Comparison of ENCODE assay signal across 1 cellular context in the genomic region with DNA sequence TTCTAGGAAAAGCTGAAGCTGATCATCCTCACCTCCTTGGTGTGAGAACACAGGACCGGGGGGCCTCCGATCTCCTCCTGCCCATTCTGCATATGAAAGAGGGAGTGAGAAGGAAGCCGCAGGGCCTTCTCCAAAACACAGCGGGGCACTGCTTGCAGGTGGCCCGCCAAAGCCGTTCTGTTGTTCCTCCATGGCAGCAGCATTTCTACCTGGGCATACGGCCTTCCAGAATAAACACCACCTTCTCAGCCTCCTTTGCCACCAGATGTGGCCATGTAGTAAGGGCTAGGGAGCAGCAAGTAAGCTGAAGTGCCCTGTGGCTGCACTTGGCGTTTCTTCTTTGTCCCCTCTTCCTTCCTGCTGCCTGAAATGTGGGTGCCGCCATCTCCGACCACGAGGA.
TF ChIP-seq lines count a peak whose summit lies in the region.

No MANE protein-coding gene starts in this region.

TF ChIP-seq in K562, 482 proteins besides CTCF, POLR2A, EP300 and RAD21:
- TF ChIP-seq ZBTB8A (IDR thresholded peaks at IDR 0.05; ENCODE audit: partially characterized antibody) (no peak), ZNF184 (CRISPR knock-in tag; IDR thresholded peaks at IDR 0.05) (no peak), ZNF668 (CRISPR knock-in tag; IDR thresholded peaks at IDR 0.05) (no peak), MCM5 (IDR thresholded peaks at IDR 0.05; ENCODE audit: low read depth) (no peak), DACH1 (IDR thresholded peaks at IDR 0.05; ENCODE audit: partially characterized antibody) (no peak), SP1 (CRISPR knock-in tag; IDR thresholded peaks at IDR 0.05) (no peak), BDP1 (IDR thresholded peaks at IDR 0.05; ENCODE audit: insufficient read depth, insufficient read length) (no peak), KLF6 (CRISPR knock-in tag; IDR thresholded peaks at IDR 0.05; ENCODE audit: borderline replicate concordance) (no peak), SMC3 (conservative IDR thresholded peaks at IDR 0.05; ENCODE audit: insufficient read depth, low read depth, low read length) (no peak), HDAC3 (IDR thresholded peaks at IDR 0.05; ENCODE audit: borderline replicate concordance, partially characterized antibody) (no peak), RBM17 (IDR thresholded peaks at IDR 0.05; ENCODE audit: borderline replicate concordance, low read depth, low read length) (no peak), ZNF778 (CRISPR knock-in tag; IDR thresholded peaks at IDR 0.05) (no peak), SMAD3 (CRISPR knock-in tag; conservative IDR thresholded peaks at IDR 0.05) (no peak)
- TF ChIP-seq, protein P1, sequence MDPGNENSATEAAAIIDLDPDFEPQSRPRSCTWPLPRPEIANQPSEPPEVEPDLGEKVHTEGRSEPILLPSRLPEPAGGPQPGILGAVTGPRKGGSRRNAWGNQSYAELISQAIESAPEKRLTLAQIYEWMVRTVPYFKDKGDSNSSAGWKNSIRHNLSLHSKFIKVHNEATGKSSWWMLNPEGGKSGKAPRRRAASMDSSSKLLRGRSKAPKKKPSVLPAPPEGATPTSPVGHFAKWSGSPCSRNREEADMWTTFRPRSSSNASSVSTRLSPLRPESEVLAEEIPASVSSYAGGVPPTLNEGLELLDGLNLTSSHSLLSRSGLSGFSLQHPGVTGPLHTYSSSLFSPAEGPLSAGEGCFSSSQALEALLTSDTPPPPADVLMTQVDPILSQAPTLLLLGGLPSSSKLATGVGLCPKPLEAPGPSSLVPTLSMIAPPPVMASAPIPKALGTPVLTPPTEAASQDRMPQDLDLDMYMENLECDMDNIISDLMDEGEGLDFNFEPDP (CRISPR knock-in tag; IDR thresholded peaks at IDR 0.05), result no peak
- TF ChIP-seq, protein P2, sequence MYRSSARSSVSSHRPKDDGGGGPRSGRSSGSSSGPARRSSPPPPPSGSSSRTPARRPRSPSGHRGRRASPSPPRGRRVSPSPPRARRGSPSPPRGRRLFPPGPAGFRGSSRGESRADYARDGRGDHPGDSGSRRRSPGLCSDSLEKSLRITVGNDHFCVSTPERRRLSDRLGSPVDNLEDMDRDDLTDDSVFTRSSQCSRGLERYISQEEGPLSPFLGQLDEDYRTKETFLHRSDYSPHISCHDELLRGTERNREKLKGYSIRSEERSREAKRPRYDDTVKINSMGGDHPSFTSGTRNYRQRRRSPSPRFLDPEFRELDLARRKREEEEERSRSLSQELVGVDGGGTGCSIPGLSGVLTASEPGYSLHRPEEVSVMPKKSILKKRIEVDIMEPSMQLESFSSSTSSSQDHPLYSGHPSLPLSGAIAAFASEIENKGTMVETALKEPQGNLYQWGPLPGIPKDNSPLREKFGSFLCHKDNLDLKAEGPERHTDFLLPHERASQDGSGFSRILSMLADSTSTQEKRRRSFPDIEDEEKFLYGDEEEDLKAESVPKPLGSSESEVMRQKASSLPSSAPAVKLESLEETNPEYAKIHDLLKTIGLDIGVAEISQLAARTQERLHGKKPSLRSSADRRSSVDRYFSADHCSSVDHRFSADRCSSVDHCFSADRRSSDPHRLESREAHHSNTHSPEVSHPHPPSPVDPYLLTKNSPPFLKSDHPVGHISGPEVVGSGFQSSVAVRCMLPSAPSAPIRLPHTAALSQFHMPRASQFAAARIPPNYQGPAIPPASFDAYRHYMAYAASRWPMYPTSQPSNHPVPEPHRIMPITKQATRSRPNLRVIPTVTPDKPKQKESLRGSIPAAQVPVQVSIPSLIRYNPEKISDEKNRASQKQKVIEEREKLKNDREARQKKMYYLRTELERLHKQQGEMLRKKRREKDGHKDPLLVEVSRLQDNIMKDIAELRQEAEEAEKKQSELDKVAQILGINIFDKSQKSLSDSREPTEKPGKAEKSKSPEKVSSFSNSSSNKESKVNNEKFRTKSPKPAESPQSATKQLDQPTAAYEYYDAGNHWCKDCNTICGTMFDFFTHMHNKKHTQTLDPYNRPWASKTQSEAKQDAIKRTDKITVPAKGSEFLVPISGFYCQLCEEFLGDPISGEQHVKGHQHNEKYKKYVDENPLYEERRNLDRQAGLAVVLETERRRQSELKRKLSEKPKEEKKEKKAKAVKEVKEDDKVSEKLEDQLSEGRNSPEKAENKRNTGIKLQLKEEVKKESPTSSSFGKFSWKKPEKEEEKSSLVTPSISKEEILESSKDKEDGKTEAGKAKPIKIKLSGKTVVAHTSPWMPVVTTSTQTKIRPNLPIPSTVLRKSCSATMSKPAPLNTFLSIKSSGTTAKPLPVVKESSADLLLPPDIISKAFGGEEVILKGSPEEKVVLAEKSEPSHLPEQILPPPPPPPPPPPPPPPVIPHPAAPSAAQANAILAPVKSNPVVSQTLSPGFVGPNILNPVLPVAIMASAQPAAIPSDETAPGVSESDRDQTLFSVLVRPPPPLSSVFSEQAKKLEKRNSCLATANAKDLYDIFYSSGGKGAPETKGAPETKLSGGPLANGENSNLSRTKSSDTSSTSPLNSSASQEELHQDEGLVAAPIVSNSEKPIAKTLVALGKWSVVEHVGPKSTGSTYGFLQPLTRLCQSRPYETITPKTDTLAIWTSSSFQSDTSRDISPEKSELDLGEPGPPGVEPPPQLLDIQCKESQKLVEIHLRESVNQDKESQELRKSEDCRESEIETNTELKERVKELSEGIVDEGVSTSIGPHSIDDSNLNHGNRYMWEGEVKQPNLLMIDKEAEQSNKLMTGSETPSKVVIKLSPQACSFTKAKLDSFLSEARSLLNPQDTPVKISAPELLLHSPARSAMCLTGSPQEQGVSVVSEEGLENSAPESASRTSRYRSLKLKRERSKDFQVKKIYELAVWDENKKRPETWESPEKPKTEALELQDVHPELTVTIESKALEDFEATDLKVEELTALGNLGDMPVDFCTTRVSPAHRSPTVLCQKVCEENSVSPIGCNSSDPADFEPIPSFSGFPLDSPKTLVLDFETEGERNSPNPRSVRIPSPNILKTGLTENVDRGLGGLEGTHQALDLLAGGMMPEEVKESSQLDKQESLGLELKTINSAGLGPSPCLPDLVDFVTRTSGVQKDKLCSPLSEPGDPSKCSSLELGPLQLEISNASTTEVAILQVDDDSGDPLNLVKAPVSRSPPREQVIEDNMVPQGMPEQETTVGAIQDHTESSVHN (IDR thresholded peaks at IDR 0.05; ENCODE audit: borderline replicate concordance in 1 of 2, low read depth in 1 of 2), result no peak
- TF ChIP-seq, protein P3, sequence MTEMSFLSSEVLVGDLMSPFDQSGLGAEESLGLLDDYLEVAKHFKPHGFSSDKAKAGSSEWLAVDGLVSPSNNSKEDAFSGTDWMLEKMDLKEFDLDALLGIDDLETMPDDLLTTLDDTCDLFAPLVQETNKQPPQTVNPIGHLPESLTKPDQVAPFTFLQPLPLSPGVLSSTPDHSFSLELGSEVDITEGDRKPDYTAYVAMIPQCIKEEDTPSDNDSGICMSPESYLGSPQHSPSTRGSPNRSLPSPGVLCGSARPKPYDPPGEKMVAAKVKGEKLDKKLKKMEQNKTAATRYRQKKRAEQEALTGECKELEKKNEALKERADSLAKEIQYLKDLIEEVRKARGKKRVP (CRISPR knock-in tag; IDR thresholded peaks at IDR 0.05), result no peak
- TF ChIP-seq, protein P4, sequence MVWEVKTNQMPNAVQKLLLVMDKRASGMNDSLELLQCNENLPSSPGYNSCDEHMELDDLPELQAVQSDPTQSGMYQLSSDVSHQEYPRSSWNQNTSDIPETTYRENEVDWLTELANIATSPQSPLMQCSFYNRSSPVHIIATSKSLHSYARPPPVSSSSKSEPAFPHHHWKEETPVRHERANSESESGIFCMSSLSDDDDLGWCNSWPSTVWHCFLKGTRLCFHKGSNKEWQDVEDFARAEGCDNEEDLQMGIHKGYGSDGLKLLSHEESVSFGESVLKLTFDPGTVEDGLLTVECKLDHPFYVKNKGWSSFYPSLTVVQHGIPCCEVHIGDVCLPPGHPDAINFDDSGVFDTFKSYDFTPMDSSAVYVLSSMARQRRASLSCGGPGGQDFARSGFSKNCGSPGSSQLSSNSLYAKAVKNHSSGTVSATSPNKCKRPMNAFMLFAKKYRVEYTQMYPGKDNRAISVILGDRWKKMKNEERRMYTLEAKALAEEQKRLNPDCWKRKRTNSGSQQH (CRISPR knock-in tag; IDR thresholded peaks at IDR 0.05), result no peak
TF ChIP-seq in K562: peak in this region for 0.
